In the genomic region with DNA sequence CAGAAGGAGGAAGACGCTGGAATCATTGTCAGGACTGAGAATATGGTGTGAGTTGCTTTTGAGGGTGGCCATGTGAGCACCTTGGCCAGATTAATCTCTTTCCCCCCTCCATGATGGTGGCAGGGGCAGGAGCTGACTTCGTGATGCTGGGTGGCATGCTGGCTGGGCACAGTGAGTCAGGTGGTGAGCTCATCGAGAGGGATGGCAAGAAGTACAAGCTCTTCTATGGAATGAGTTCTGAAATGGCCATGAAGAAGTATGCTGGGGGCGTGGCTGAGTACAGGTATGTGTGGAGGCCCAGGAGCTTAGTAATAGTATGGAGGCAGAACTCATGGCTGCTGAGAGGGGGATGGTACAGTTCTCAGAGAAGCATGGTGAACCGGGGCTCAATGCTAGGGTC, we compare ENCODE assay signal across 19 cellular contexts. TPM values are rescaled to one million over a fixed set of nuclear protein-coding genes. Genes with fewer than 3 reads are reported as not detected.
DNase-seq lines count a peak whose midpoint lies in the region; ATAC-seq and TF ChIP-seq lines count a peak whose summit lies in the region.
"Had no signal": no experiment of that assay in that cellular context is flagged by ENCODE, and none has a peak within 500 bp of the region (broad histone marks: within the 10 kb centered on the region; RNA-seq: fewer than 3 reads in every experiment).

No MANE protein-coding gene starts in this region.

- no peak for ATAC-seq in activated T-cell treated with anti-CD3 and anti-CD28 coated beads, Interleukin-2, amount 50 U/mL, for 72 hours (replicated peaks in 1 of 2)
- ATAC-seq in GM21381 (IDR thresholded peaks at IDR 0.05; ENCODE audit: unreplicated experiment) = no peak
- ATAC-seq: GM12878; stimulated activated naive CD8-positive, alpha-beta T cell treated with anti-CD3 and anti-CD28 coated beads, Interleukin-15, Interleukin-2, amounts not matched to agents 100 U/mL and 50 U/mL, for 24 hours had no signal

- H3K36me3 ChIP-seq in spleen (peaks cover 3 to 81% (median 65%) of the 10 kb centered on the region in 6 donors), prostate gland (peaks cover 3 to 6% of the 10 kb centered on the region in 2 donors)

- H3K9me3 Mint-ChIP-seq in activated naive CD4-positive, alpha-beta T cell treated with anti-CD3 and anti-CD28 coated beads, Interleukin-2, amount 50 U/mL, for 24 hours = no peaks in the 10 kb centered on the region
- no peaks in the 10 kb centered on the region for H3K9me3 Mint-ChIP-seq in activated T-cell treated with anti-CD3 and anti-CD28 coated beads, Interleukin-2, amount 50 U/mL, for 72 hours

- WGBS in spleen, 5 donors = 86 to 96% (median 91%) methylated on average over 5 of the region's 5 CpGs
- whole genome bisulfite sequencing in prostate gland = 74% methylated on average over 5 of the region's 5 CpGs

- H3K4me1 ChIP-seq in spleen = peaks cover 46 to 92% (median 65%) of the 10 kb centered on the region in 6 donors
- H3K4me1 ChIP-seq in prostate gland (replicated peaks) = peaks cover 26% of the 10 kb centered on the region

- TF ChIP-seq CTCF in spleen (IDR thresholded peaks at IDR 0.05 in 8 of 11, conservative IDR thresholded peaks at IDR 0.05 in 3 of 11) = no peak
- TF ChIP-seq CTCF in prostate gland (IDR thresholded peaks at IDR 0.05) = no peak

- peaks cover 82% of the 10 kb centered on the region for H3K4me1 Mint-ChIP-seq in activated naive CD4-positive, alpha-beta T cell treated with anti-CD3 and anti-CD28 coated beads, Interleukin-2, amount 50 U/mL, for 24 hours
- peaks cover 79% of the 10 kb centered on the region for H3K4me1 Mint-ChIP-seq in activated T-cell treated with anti-CD3 and anti-CD28 coated beads, Interleukin-2, amount 50 U/mL, for 72 hours (ENCODE audit: low read depth)

- H3K9me3 ChIP-seq in spleen = no peaks in the 10 kb centered on the region
- H3K9me3 ChIP-seq in prostate gland = no peaks in the 10 kb centered on the region
- H3K9me3 ChIP-seq: esophagus squamous epithelium had no signal

- H3K27ac ChIP-seq in spleen (peak overlapping the region in 3 of 8 donors; percentile 36 to 99 (median 99)), prostate gland (no peak overlapping the region)
- H3K27ac ChIP-seq: VCaP had no signal

- peak overlapping the region; percentile 40 for H3K4me3 Mint-ChIP-seq in activated naive CD4-positive, alpha-beta T cell treated with anti-CD3 and anti-CD28 coated beads, Interleukin-2, amount 50 U/mL, for 24 hours
- H3K4me3 Mint-ChIP-seq in activated T-cell treated with anti-CD3 and anti-CD28 coated beads, Interleukin-2, amount 50 U/mL, for 72 hours = no peak overlapping the region

- H3K36me3 Mint-ChIP-seq in activated naive CD4-positive, alpha-beta T cell treated with anti-CD3 and anti-CD28 coated beads, Interleukin-2, amount 50 U/mL, for 24 hours = peaks cover 17% of the 10 kb centered on the region
- H3K36me3 Mint-ChIP-seq in activated T-cell treated with anti-CD3 and anti-CD28 coated beads, Interleukin-2, amount 50 U/mL, for 72 hours (ENCODE audit: insufficient read depth in 2 of 2) = peaks cover 15 to 16% of the 10 kb centered on the region in 2 donors

- intact Hi-C loops in spleen (cut with DNase I; ENCODE audit: low total_unique reads) (no loop called here), prostate gland (cut with DNase I) (no loop called here)

- DNase-seq in activated naive CD4-positive, alpha-beta T cell treated with anti-CD3 and anti-CD28 coated beads, Interleukin-2, amount 50 U/mL, for 16 hours = no peak
- no peak for DNase-seq in activated T-cell treated with anti-CD3 and anti-CD28 coated beads, Interleukin-2, amount 50 U/mL, for 72 hours
- DNase-seq in kidney tubule cell (ENCODE audit: low spot score) = peak; percentile 91
- DNase-seq in spleen = peak; percentile 62
- DNase-seq in HuH-7 (ENCODE audit: low spot score) = no peak
- no peak for DNase-seq in prostate gland (ENCODE audit: low spot score)
- DNase-seq: DND-41; esophagus squamous epithelium; NCI-H1930; NCI-H82; posterior cingulate gyrus; Right ventricle myocardium superior; stimulated activated CD4-positive, alpha-beta T cell treated with anti-CD3 and anti-CD28 coated beads, Interleukin-4, amount 100 ng/mL, for 24 hours; stimulated activated naive CD8-positive, alpha-beta T cell treated with anti-CD3 and anti-CD28 coated beads, Interleukin-15, Interleukin-2, amounts not matched to agents 100 U/mL and 50 U/mL, for 24 hours had no signal

- no peaks in the 10 kb centered on the region for H3K27me3 ChIP-seq in spleen (replicated peaks in 1 of 7)
- H3K27me3 ChIP-seq in prostate gland (replicated peaks; ENCODE audit: insufficient read depth) = no peaks in the 10 kb centered on the region
- H3K27me3 ChIP-seq: esophagus squamous epithelium had no signal

- no peaks in the 10 kb centered on the region for H3K27me3 Mint-ChIP-seq in activated naive CD4-positive, alpha-beta T cell treated with anti-CD3 and anti-CD28 coated beads, Interleukin-2, amount 50 U/mL, for 24 hours
- H3K27me3 Mint-ChIP-seq in activated T-cell treated with anti-CD3 and anti-CD28 coated beads, Interleukin-2, amount 50 U/mL, for 72 hours (ENCODE audit: low read depth) = no peaks in the 10 kb centered on the region

- H3K27ac Mint-ChIP-seq in activated naive CD4-positive, alpha-beta T cell treated with anti-CD3 and anti-CD28 coated beads, Interleukin-2, amount 50 U/mL, for 24 hours = peak overlapping the region; percentile 93
- peak overlapping the region; percentile 16 for H3K27ac Mint-ChIP-seq in activated T-cell treated with anti-CD3 and anti-CD28 coated beads, Interleukin-2, amount 50 U/mL, for 72 hours

- no peak for TF ChIP-seq POLR2A in spleen (IDR thresholded peaks at IDR 0.05)
- no peak for TF ChIP-seq POLR2A in prostate gland (IDR thresholded peaks at IDR 0.05)

- H3K4me3 ChIP-seq in spleen (no peak overlapping the region), prostate gland (no peak overlapping the region)
- H3K4me3 ChIP-seq: esophagus squamous epithelium, GM12878, lung had no signal

RNA-seq across cellular contexts. Expression of a gene that starts 4.3 kb away (rescaled TPM):
- total RNA-seq in activated T-cell treated with anti-CD3 and anti-CD28 coated beads, Interleukin-2, amount 50 U/mL, for 72 hours = 100 to 1,000 TPM in 1 of 2 donors, 10 to 100 TPM in 1; 87.7 to 103 TPM
- 100 to 1,000 TPM in 3 of 7 donors, 10 to 100 TPM in 4; 61.8 to 121 (median 99.5) TPM for total RNA-seq in spleen
- polyA plus RNA-seq in spleen = 10 to 100 TPM; 55.7 to 60.8 (median 57.4) TPM
- 10 to 100 TPM; 65.5 to 66.8 TPM for total RNA-seq in prostate gland

RNA-seq across cellular contexts. Expression of a gene that starts 5.4 kb away (rescaled TPM):
- 10 to 100 TPM; 67.5 to 75.5 TPM for total RNA-seq in activated T-cell treated with anti-CD3 and anti-CD28 coated beads, Interleukin-2, amount 50 U/mL, for 72 hours
- 10 to 100 TPM; 57.0 to 85.6 (median 82.6) TPM for total RNA-seq in spleen
- polyA plus RNA-seq in spleen = 10 to 100 TPM; 42.2 to 57.9 (median 50.3) TPM
- 100 to 1,000 TPM in 1 of 2 donors, 10 to 100 TPM in 1; 54.5 to 106 TPM for total RNA-seq in prostate gland

RNA-seq across cellular contexts. Expression of a gene that starts 6.0 kb away (rescaled TPM):
- 100 to 1,000 TPM; 127 to 148 TPM for total RNA-seq in activated T-cell treated with anti-CD3 and anti-CD28 coated beads, Interleukin-2, amount 50 U/mL, for 72 hours
- total RNA-seq in spleen = 100 to 1,000 TPM in 6 of 7 donors, 10 to 100 TPM in 1; 98.6 to 137 (median 122) TPM
- polyA plus RNA-seq in spleen = 100 to 1,000 TPM; 164 to 237 (median 228) TPM
- 100 to 1,000 TPM; 114 to 185 TPM for total RNA-seq in prostate gland

RNA-seq across cellular contexts. Expression of a gene that starts 22.3 kb away (rescaled TPM):
- 10 to 100 TPM; 16.8 to 20.2 TPM for total RNA-seq in activated T-cell treated with anti-CD3 and anti-CD28 coated beads, Interleukin-2, amount 50 U/mL, for 72 hours
- 10 to 100 TPM; 11.0 to 25.5 (median 17.6) TPM for total RNA-seq in spleen
- 10 to 100 TPM; 30.2 to 39.6 (median 33.6) TPM for polyA plus RNA-seq in spleen
- 10 to 100 TPM; 19.1 to 25.5 TPM for total RNA-seq in prostate gland

RNA-seq across cellular contexts. Expression of a gene that starts 24.8 kb away (rescaled TPM):
- 100 to 1,000 TPM; 105 to 119 TPM for total RNA-seq in activated T-cell treated with anti-CD3 and anti-CD28 coated beads, Interleukin-2, amount 50 U/mL, for 72 hours
- total RNA-seq in spleen (10 to 100 TPM; 53.3 to 71.7 (median 61.9) TPM), prostate gland (10 to 100 TPM; 61.5 to 66.8 TPM)
- 100 to 1,000 TPM; 106 to 149 (median 132) TPM for polyA plus RNA-seq in spleen

Comparison
In these comparisons a context has a peak if more than half of its experiments do, and no peak if none do; other contexts are left out.
1. DNase-seq: peak in kidney tubule cell (single experiment) and spleen (single experiment); none in activated naive CD4-positive, alpha-beta T cell treated with anti-CD3 and anti-CD28 coated beads, Interleukin-2, amount 50 U/mL, for 16 hours (single experiment), activated T-cell treated with anti-CD3 and anti-CD28 coated beads, Interleukin-2, amount 50 U/mL, for 72 hours (0 of 2), HuH-7 (single experiment) and prostate gland (single experiment).